Comparison of ENCODE assay signal across 9 cellular contexts in the genomic region with DNA sequence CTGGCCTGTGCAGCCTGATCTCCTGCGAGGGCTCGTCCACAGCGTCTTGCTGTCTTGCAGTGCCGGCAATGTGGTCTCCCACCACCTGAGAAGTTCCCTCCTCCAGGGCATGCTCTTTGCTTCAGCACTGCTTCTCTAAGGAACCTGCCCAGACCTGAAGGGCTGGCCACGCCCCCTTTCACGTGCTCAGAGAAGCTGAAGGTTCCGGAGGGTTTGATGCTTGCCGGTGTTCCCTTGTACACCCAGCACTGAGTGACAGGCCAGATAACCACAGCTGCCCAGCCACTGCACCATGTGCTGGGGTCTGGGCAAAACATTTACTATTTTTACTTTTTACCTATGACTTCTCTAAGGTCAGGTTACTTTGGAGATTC. TPM values are rescaled to one million over a fixed set of nuclear protein-coding genes. Genes with fewer than 3 reads are reported as not detected.
DNase-seq lines count a peak whose midpoint lies in the region; ATAC-seq, FAIRE-seq and TF ChIP-seq lines count a peak whose summit lies in the region.
"Had no signal": no experiment of that assay in that cellular context is flagged by ENCODE, and none has a peak within 500 bp of the region (broad histone marks: within the 10 kb centered on the region; RNA-seq: fewer than 3 reads in every experiment).

No MANE protein-coding gene starts in this region.

- H3K27me3 ChIP-seq in PC-9 (ENCODE audit: insufficient read depth, low read depth), result no peaks in the 10 kb centered on the region

- CTCF ChIA-PET in PC-9 (lab: Charles Lee), result interaction anchor here (0.6 kb wide), 1 partner anchor 44 kb away, joined by 17 read pairs; no protein-coding TSS in a partner anchor

- DNase-seq in GM12891 (ENCODE audit: insufficient read length, low spot score) (peak; percentile 49), PC-9 (peak; percentile 45 to 69), kidney tubule cell (ENCODE audit: low spot score) (peak; percentile 59), epidermal melanocyte (ENCODE audit: insufficient read length, low spot score) (no peak)
- DNase-seq in activated naive CD4-positive, alpha-beta T cell treated with Interleukin-2 at 50 U/mL for 16 hours, result peak; percentile 64
- DNase-seq in stimulated activated CD8-positive, alpha-beta memory T cell treated with anti-CD3 and anti-CD28 coated beads, Interleukin-15, amount 100 ng/mL, for 48 hours (ENCODE audit: low read depth in 2 of 2), result peak; percentile 28 to 33

- H3K79me2 ChIP-seq in PC-9 (ENCODE audit: low read depth), result peaks cover 31% of the 10 kb centered on the region

- TF ChIP-seq POLR2A in GM12891 (IDR thresholded peaks at IDR 0.05; ENCODE audit: low read depth, low read length), result no peak

- no peak overlapping the region; the same call in 1 of the 2 replicates for H3K4me2 ChIP-seq in PC-9

- H2AFZ ChIP-seq in PC-9, result no peak overlapping the region

- no peak for TF ChIP-seq CTCF in PC-9 (conservative IDR thresholded peaks at IDR 0.05)

- H3K4me1 ChIP-seq in PC-9 (replicated peaks; ENCODE audit: insufficient read depth), result peaks cover 15% of the 10 kb centered on the region

- 0 out of 2 replicates have a peak, but pooled peaks cover 4% of the 10 kb centered on the region for H3K36me3 ChIP-seq in PC-9 (ENCODE audit: low read depth)

- BruUV-seq in PC-9 (replicated peaks; lab: Mats Ljungman, UMichigan), result no TSS peak

- POLR2A ChIA-PET in PC-9 (lab: Charles Lee; ENCODE audit: unreplicated experiment), result no interaction called here

- no peaks in the 10 kb centered on the region for H3K9me3 ChIP-seq in PC-9 (ENCODE audit: insufficient read depth, low read depth)

- H3K27ac ChIP-seq in PC-9, result no peak overlapping the region

- no peak overlapping the region; the same call in 1 of the 2 replicates for H3K4me3 ChIP-seq in PC-9

- no peaks in the 10 kb centered on the region for H3K9me2 ChIP-seq in PC-9 (ENCODE audit: insufficient read depth)

- intact Hi-C loops in PC-9 (cut with micrococcal nuclease; ENCODE audit: unreplicated experiment), result loop anchor here (2.0 to 5.0 kb wide), 4 partner anchors 47 to 167 kb away; partner anchors contain the start of genes SFT2D3 and WDR33

- peaks cover 15% of the 10 kb centered on the region for H4K20me1 ChIP-seq in PC-9 (ENCODE audit: insufficient read depth)

- peaks cover 14% of the 10 kb centered on the region; the same call in 1 of the 2 replicates for H3F3A ChIP-seq in PC-9 (ENCODE audit: insufficient read depth, low read depth)

- FAIRE-seq in GM12891 (lab: Jason Lieb, UNC), result no peak
- FAIRE-seq: endometrium had no signal

- ATAC-seq in GM21526 (IDR thresholded peaks at IDR 0.05; ENCODE audit: low FRiP score, unreplicated experiment) (no peak), HG03175 (IDR thresholded peaks at IDR 0.05; ENCODE audit: unreplicated experiment) (no peak)

TF ChIP-seq in GM12891, 5 proteins besides CTCF, POLR2A, EP300 and RAD21:
- TF ChIP-seq TAF1 (IDR thresholded peaks at IDR 0.05; ENCODE audit: low read depth, low read length), result no peak
- no peak for TF ChIP-seq PAX5 (IDR thresholded peaks at IDR 0.05; ENCODE audit: insufficient read depth, low read length, severe bottlenecking)
- TF ChIP-seq SPI1 (IDR thresholded peaks at IDR 0.05; ENCODE audit: low read depth, low read length), result no peak
- no peak for TF ChIP-seq POU2F2 (IDR thresholded peaks at IDR 0.05; ENCODE audit: low read depth, low read length)
- no peak for TF ChIP-seq POLR2AphosphoS5 (IDR thresholded peaks at IDR 0.05; ENCODE audit: low read depth, low read length)

RNA-seq across cellular contexts. Expression of gene POLR2D, which starts 1.7 kb away (rescaled TPM):
- 26.6 TPM for polyA plus RNA-seq in GM12891 (2012; ENCODE audit: low read depth, missing spikeins)
- 40.4 and 46.4 TPM in 2 replicates for total RNA-seq in PC-9 (2021)

RNA-seq across cellular contexts. Expression of gene AMMECR1L, which starts 26.1 kb away (rescaled TPM):
- polyA plus RNA-seq in GM12891 (2012; ENCODE audit: low read depth, missing spikeins), result 5.2 TPM
- 17.1 and 20.3 TPM in 2 replicates for total RNA-seq in PC-9 (2021)

RNA-seq across cellular contexts. Expression of gene WDR33, which starts 48.7 kb away (rescaled TPM):
- 16.5 TPM for polyA plus RNA-seq in GM12891 (2012; ENCODE audit: low read depth, missing spikeins)
- 53.7 and 59.3 TPM in 2 replicates for total RNA-seq in PC-9 (2021)
